In the genomic region with DNA sequence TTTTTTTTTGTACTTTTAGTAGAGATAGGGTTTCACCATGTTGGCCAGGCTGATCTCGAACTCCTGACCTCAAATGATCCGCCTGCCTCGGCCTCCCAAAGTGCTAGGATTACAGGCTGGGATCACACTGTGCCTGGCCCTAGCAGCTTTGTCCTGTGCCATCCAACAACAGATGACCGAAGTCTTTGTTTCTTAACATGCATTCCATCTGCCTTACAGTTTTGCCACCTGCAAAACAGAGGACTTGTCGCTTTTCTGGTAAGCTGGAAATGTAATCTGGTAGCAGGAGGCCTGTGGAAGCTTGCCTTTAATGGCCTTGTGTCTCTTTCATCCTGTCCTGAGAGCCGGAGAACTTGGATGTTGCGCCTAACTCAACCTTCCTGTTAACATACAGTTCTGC, we compare ENCODE assay signal across 2 cellular contexts.
TF ChIP-seq lines count a peak whose summit lies in the region.

No MANE protein-coding gene starts in this region.

TF ChIP-seq in WTC11, 78 proteins besides CTCF, POLR2A, EP300 and RAD21 (continues in another document):
- TF ChIP-seq, protein P1, sequence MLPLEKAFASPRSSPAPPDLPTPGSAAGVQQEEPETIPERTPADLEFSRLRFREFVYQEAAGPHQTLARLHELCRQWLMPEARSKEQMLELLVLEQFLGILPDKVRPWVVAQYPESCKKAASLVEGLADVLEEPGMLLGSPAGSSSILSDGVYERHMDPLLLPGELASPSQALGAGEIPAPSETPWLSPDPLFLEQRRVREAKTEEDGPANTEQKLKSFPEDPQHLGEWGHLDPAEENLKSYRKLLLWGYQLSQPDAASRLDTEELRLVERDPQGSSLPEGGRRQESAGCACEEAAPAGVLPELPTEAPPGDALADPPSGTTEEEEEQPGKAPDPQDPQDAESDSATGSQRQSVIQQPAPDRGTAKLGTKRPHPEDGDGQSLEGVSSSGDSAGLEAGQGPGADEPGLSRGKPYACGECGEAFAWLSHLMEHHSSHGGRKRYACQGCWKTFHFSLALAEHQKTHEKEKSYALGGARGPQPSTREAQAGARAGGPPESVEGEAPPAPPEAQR (CRISPR knock-in tag; IDR thresholded peaks at IDR 0.05): no peak
- TF ChIP-seq CBFB (CRISPR knock-in tag; IDR thresholded peaks at IDR 0.05; ENCODE audit: low read depth): no peak
- no peak for TF ChIP-seq HMGA2 (CRISPR knock-in tag; IDR thresholded peaks at IDR 0.05)
- TF ChIP-seq, protein P2, sequence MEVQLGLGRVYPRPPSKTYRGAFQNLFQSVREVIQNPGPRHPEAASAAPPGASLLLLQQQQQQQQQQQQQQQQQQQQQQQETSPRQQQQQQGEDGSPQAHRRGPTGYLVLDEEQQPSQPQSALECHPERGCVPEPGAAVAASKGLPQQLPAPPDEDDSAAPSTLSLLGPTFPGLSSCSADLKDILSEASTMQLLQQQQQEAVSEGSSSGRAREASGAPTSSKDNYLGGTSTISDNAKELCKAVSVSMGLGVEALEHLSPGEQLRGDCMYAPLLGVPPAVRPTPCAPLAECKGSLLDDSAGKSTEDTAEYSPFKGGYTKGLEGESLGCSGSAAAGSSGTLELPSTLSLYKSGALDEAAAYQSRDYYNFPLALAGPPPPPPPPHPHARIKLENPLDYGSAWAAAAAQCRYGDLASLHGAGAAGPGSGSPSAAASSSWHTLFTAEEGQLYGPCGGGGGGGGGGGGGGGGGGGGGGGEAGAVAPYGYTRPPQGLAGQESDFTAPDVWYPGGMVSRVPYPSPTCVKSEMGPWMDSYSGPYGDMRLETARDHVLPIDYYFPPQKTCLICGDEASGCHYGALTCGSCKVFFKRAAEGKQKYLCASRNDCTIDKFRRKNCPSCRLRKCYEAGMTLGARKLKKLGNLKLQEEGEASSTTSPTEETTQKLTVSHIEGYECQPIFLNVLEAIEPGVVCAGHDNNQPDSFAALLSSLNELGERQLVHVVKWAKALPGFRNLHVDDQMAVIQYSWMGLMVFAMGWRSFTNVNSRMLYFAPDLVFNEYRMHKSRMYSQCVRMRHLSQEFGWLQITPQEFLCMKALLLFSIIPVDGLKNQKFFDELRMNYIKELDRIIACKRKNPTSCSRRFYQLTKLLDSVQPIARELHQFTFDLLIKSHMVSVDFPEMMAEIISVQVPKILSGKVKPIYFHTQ (CRISPR knock-in tag; IDR thresholded peaks at IDR 0.05): no peak
- TF ChIP-seq, protein P3, sequence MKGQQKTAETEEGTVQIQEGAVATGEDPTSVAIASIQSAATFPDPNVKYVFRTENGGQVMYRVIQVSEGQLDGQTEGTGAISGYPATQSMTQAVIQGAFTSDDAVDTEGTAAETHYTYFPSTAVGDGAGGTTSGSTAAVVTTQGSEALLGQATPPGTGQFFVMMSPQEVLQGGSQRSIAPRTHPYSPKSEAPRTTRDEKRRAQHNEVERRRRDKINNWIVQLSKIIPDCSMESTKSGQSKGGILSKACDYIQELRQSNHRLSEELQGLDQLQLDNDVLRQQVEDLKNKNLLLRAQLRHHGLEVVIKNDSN (CRISPR knock-in tag; IDR thresholded peaks at IDR 0.05): no peak
- TF ChIP-seq, protein P4, sequence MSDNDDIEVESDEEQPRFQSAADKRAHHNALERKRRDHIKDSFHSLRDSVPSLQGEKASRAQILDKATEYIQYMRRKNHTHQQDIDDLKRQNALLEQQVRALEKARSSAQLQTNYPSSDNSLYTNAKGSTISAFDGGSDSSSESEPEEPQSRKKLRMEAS (CRISPR knock-in tag; IDR thresholded peaks at IDR 0.05): no peak
- TF ChIP-seq ZNF671 (CRISPR knock-in tag; IDR thresholded peaks at IDR 0.05): no peak
- TF ChIP-seq, protein P5, sequence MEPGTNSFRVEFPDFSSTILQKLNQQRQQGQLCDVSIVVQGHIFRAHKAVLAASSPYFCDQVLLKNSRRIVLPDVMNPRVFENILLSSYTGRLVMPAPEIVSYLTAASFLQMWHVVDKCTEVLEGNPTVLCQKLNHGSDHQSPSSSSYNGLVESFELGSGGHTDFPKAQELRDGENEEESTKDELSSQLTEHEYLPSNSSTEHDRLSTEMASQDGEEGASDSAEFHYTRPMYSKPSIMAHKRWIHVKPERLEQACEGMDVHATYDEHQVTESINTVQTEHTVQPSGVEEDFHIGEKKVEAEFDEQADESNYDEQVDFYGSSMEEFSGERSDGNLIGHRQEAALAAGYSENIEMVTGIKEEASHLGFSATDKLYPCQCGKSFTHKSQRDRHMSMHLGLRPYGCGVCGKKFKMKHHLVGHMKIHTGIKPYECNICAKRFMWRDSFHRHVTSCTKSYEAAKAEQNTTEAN (CRISPR knock-in tag; IDR thresholded peaks at IDR 0.05): no peak
- TF ChIP-seq, protein P6, sequence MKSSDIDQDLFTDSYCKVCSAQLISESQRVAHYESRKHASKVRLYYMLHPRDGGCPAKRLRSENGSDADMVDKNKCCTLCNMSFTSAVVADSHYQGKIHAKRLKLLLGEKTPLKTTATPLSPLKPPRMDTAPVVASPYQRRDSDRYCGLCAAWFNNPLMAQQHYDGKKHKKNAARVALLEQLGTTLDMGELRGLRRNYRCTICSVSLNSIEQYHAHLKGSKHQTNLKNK (CRISPR knock-in tag; IDR thresholded peaks at IDR 0.05): no peak
- TF ChIP-seq EMX1 (CRISPR knock-in tag; IDR thresholded peaks at IDR 0.05): no peak
- TF ChIP-seq, protein P7, sequence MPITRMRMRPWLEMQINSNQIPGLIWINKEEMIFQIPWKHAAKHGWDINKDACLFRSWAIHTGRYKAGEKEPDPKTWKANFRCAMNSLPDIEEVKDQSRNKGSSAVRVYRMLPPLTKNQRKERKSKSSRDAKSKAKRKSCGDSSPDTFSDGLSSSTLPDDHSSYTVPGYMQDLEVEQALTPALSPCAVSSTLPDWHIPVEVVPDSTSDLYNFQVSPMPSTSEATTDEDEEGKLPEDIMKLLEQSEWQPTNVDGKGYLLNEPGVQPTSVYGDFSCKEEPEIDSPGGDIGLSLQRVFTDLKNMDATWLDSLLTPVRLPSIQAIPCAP (CRISPR knock-in tag; IDR thresholded peaks at IDR 0.05): no peak
- TF ChIP-seq, protein P8, sequence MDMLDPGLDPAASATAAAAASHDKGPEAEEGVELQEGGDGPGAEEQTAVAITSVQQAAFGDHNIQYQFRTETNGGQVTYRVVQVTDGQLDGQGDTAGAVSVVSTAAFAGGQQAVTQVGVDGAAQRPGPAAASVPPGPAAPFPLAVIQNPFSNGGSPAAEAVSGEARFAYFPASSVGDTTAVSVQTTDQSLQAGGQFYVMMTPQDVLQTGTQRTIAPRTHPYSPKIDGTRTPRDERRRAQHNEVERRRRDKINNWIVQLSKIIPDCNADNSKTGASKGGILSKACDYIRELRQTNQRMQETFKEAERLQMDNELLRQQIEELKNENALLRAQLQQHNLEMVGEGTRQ (CRISPR knock-in tag; IDR thresholded peaks at IDR 0.05): no peak

TF ChIP-seq in HepG2, 621 proteins besides CTCF, POLR2A, EP300 and RAD21:
- no peak for TF ChIP-seq CAMTA2 (CRISPR knock-in tag; IDR thresholded peaks at IDR 0.05; ENCODE audit: borderline replicate concordance)
- no peak for TF ChIP-seq IRX3 (CRISPR knock-in tag; IDR thresholded peaks at IDR 0.05; ENCODE audit: borderline replicate concordance, low read depth)
- TF ChIP-seq JARID2 (CRISPR knock-in tag; IDR thresholded peaks at IDR 0.05; ENCODE audit: insufficient replicate concordance): no peak
- TF ChIP-seq ZNF891 (CRISPR knock-in tag; IDR thresholded peaks at IDR 0.05): no peak
- no peak for TF ChIP-seq U2AF2 (IDR thresholded peaks at IDR 0.05; ENCODE audit: low read depth, low read length)
- no peak for TF ChIP-seq KDM4B (CRISPR knock-in tag; IDR thresholded peaks at IDR 0.05)
- no peak for TF ChIP-seq RORA (CRISPR knock-in tag; IDR thresholded peaks at IDR 0.05)
- no peak for TF ChIP-seq RXRB (CRISPR knock-in tag; IDR thresholded peaks at IDR 0.05; ENCODE audit: borderline replicate concordance)
- TF ChIP-seq NFYB (CRISPR knock-in tag; IDR thresholded peaks at IDR 0.05): no peak
- TF ChIP-seq, protein P9, sequence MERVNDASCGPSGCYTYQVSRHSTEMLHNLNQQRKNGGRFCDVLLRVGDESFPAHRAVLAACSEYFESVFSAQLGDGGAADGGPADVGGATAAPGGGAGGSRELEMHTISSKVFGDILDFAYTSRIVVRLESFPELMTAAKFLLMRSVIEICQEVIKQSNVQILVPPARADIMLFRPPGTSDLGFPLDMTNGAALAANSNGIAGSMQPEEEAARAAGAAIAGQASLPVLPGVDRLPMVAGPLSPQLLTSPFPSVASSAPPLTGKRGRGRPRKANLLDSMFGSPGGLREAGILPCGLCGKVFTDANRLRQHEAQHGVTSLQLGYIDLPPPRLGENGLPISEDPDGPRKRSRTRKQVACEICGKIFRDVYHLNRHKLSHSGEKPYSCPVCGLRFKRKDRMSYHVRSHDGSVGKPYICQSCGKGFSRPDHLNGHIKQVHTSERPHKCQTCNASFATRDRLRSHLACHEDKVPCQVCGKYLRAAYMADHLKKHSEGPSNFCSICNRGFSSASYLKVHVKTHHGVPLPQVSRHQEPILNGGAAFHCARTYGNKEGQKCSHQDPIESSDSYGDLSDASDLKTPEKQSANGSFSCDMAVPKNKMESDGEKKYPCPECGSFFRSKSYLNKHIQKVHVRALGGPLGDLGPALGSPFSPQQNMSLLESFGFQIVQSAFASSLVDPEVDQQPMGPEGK (CRISPR knock-in tag; IDR thresholded peaks at IDR 0.05): no peak
